Comparison of ENCODE assay signal across 1 cellular context in genomic region chr4:108426493-108426892, GRCh38.
TF ChIP-seq lines count a peak whose summit lies in the region.

No MANE protein-coding gene starts in this region.

TF ChIP-seq in K562, 482 proteins besides CTCF, POLR2A, EP300 and RAD21 (continued from another document):
- no peak for TF ChIP-seq MLX (CRISPR knock-in tag; conservative IDR thresholded peaks at IDR 0.05)
- TF ChIP-seq, protein P1, sequence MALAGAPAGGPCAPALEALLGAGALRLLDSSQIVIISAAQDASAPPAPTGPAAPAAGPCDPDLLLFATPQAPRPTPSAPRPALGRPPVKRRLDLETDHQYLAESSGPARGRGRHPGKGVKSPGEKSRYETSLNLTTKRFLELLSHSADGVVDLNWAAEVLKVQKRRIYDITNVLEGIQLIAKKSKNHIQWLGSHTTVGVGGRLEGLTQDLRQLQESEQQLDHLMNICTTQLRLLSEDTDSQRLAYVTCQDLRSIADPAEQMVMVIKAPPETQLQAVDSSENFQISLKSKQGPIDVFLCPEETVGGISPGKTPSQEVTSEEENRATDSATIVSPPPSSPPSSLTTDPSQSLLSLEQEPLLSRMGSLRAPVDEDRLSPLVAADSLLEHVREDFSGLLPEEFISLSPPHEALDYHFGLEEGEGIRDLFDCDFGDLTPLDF (CRISPR knock-in tag; IDR thresholded peaks at IDR 0.05): no peak
